Comparison of ENCODE assay signal across 28 cellular contexts in the genomic region with DNA sequence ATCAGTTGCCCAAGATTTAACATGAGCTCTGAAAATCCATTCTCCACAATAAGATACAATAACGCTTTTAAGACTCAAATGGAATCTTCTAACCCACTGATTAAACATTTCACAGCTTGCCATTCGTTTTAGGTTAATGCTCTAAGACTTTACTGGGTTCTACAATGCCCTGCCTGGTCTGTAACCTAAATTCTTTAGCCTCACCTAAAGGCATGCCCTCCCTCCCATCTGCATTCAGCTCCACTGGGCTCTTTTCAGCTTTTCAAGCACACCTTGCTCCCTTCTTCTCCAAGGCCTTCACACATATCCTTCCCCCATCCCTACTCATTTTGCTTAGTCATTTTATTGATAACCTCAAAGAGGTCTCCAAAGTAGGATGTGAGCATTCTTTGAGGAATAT.
"Had no signal": no experiment of that assay in that cellular context is flagged by ENCODE, and none has a peak within 500 bp of the region (broad histone marks: within the 10 kb centered on the region; RNA-seq: fewer than 3 reads in every experiment).

No MANE protein-coding gene starts in this region.

- ATAC-seq: foreskin keratinocyte; gastroesophageal sphincter; heart left ventricle; left ventricle myocardium superior; lower lobe of right lung; naive thymus-derived CD4-positive, alpha-beta T cell; stimulated activated effector memory CD8-positive, alpha-beta T cell treated with anti-CD3 and anti-CD28 coated beads, Interleukin-12 subunit alpha, Interleukin-12 subunit beta, amount 100 ng/mL, for 72 hours had no signal

- H3K27me3 Mint-ChIP-seq: naive thymus-derived CD4-positive, alpha-beta T cell had no signal

- H3K27ac Mint-ChIP-seq: immature natural killer cell; naive thymus-derived CD4-positive, alpha-beta T cell; neural progenitor cell; stimulated activated effector memory CD8-positive, alpha-beta T cell treated with anti-CD3 and anti-CD28 coated beads, Interleukin-12 subunit alpha, Interleukin-12 subunit beta, amount 100 ng/mL, for 72 hours had no signal

- H3K4me3 Mint-ChIP-seq: immature natural killer cell; naive thymus-derived CD4-positive, alpha-beta T cell; nephron; neural progenitor cell; stimulated activated effector memory CD8-positive, alpha-beta T cell treated with anti-CD3 and anti-CD28 coated beads, Interleukin-12 subunit alpha, Interleukin-12 subunit beta, amount 100 ng/mL, for 72 hours had no signal

- H3K9ac ChIP-seq: neural progenitor cell, parathyroid adenoma had no signal

- H3K27ac ChIP-seq: coronary artery, esophagus muscularis mucosa, foreskin keratinocyte, gastroesophageal sphincter, heart left ventricle, hepatocyte, lower lobe of right lung, neural progenitor cell, parathyroid adenoma, prostate gland, right atrium auricular region, sigmoid colon, stomach, thyroid gland had no signal

- H3K4me1 Mint-ChIP-seq: immature natural killer cell; naive thymus-derived CD4-positive, alpha-beta T cell; stimulated activated effector memory CD8-positive, alpha-beta T cell treated with anti-CD3 and anti-CD28 coated beads, Interleukin-12 subunit alpha, Interleukin-12 subunit beta, amount 100 ng/mL, for 72 hours had no signal

- H3K36me3 Mint-ChIP-seq: immature natural killer cell; naive thymus-derived CD4-positive, alpha-beta T cell; neural progenitor cell; stimulated activated effector memory CD8-positive, alpha-beta T cell treated with anti-CD3 and anti-CD28 coated beads, Interleukin-12 subunit alpha, Interleukin-12 subunit beta, amount 100 ng/mL, for 72 hours had no signal

- H3K36me3 ChIP-seq: esophagus muscularis mucosa, gastroesophageal sphincter, heart left ventricle, lower lobe of right lung, neural progenitor cell, prostate gland, right atrium auricular region, sigmoid colon, stomach, thyroid gland had no signal

- H3K27me3 ChIP-seq: esophagus muscularis mucosa, foreskin keratinocyte, gastroesophageal sphincter, hepatocyte, neural progenitor cell, right atrium auricular region, sigmoid colon, stomach, thyroid gland had no signal

- H3K9me3 ChIP-seq: esophagus muscularis mucosa, gastroesophageal sphincter, heart left ventricle, lower lobe of right lung, prostate gland, right atrium auricular region, sigmoid colon, stomach, thyroid gland had no signal

- H3K4me3 ChIP-seq: coronary artery, esophagus muscularis mucosa, gastroesophageal sphincter, heart left ventricle, hepatocyte, lower lobe of right lung, neural progenitor cell, prostate gland, right atrium auricular region, stomach, thyroid gland had no signal

- H3K4me1 ChIP-seq: esophagus muscularis mucosa, foreskin keratinocyte, gastroesophageal sphincter, heart left ventricle, lower lobe of right lung, parathyroid adenoma, prostate gland, right atrium auricular region, stomach, thyroid gland had no signal

- DNase-seq: dermis blood vessel endothelial cell; effector memory CD4-positive, alpha-beta T cell; foreskin keratinocyte; heart left ventricle; immature natural killer cell; islet precursor cell; kidney glomerular epithelial cell; left ventricle myocardium superior; lower lobe of right lung; midbrain; naive thymus-derived CD4-positive, alpha-beta T cell; sigmoid colon; stimulated activated CD4-positive, alpha-beta T cell treated with anti-CD3 and anti-CD28 coated beads, Interleukin-2, amount 100 ng/mL, for 24 hours; stimulated activated CD4-positive, alpha-beta T cell treated with anti-CD3 and anti-CD28 coated beads, Interleukin-4, amount 100 ng/mL, for 24 hours; stimulated activated naive CD4-positive, alpha-beta T cell treated with Interleukin-2 at 50 U/mL for 16 hours; stomach; thyroid gland; trophoblast cell had no signal
